Comparison of ENCODE assay signal across 8 cellular contexts in the genomic region with DNA sequence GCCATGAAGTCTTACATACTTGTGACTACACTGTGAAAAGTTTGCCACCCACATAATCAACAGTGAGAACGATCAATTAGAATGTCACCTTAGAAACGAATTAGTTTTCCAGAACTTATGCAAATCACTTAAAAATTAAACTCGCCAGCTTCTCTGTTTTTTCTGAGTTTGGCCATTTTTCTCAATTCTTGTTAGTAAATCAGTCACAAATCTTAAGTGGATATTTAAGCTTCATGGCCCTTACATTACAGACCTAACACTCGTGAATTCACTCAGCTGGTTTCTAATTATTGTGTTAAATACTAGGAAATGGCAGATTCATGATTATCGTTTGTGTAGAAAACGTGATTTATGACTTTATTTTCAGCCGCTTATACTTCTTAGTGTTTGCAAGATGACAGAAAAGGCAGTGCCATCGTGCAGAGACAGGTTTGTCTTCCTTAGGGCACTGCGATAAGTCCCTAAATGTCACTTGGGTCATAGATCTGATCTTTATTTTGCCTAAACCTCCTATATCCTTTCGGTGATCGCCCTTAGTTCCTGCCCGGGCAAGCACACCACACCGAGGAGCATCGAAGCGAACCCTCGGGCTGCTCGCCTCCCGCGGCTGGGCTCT. TPM values are rescaled to one million over a fixed set of nuclear protein-coding genes. Genes with fewer than 3 reads are reported as not detected.
A peak's percentile ranks its signal among the peaks of the same experiment; 100 is the strongest.
DNase-seq lines count a peak whose midpoint lies in the region; ATAC-seq, FAIRE-seq and TF ChIP-seq lines count a peak whose summit lies in the region.

No MANE protein-coding gene starts in this region.

- no peak for FAIRE-seq in astrocyte (lab: Jason Lieb, UNC)

- DNase-seq in GM12865 (ENCODE audit: low read depth) = peak; percentile 61
- no peak for DNase-seq in astrocyte (ENCODE audit: low read depth)
- no peak for DNase-seq in right lobe of liver
- DNase-seq in upper lobe of right lung = no peak
- no peak for DNase-seq in germinal center (ENCODE audit: low spot score)
- no peak for DNase-seq in left lobe of liver (ENCODE audit: low spot score)

- peaks cover 29% of the 10 kb centered on the region for H3K4me1 Mint-ChIP-seq in astrocyte (ENCODE audit: low read depth, unreplicated experiment)

- H3K27ac ChIP-seq in astrocyte (ENCODE audit: low read depth, low read length) (no peak overlapping the region), right lobe of liver (no peak overlapping the region), upper lobe of right lung (peak overlapping the region; percentile 78)

- H3K4me3 Mint-ChIP-seq in astrocyte (ENCODE audit: unreplicated experiment) = peak overlapping the region; percentile 79

- H3K9me3 ChIP-seq in astrocyte (ENCODE audit: insufficient read depth, low read depth, low read length) (no peaks in the 10 kb centered on the region), right lobe of liver (no peaks in the 10 kb centered on the region), upper lobe of right lung (no peaks in the 10 kb centered on the region)

- TF ChIP-seq CTCF in GM12865 (IDR thresholded peaks at IDR 0.05; ENCODE audit: insufficient read depth, low read depth, low read length, missing control alignments) = no peak
- TF ChIP-seq CTCF in astrocyte (IDR thresholded peaks at IDR 0.05; ENCODE audit: insufficient read depth, low read depth, low read length) = no peak
- TF ChIP-seq CTCF in right lobe of liver (IDR thresholded peaks at IDR 0.05) = no peak
- no peak for TF ChIP-seq CTCF in upper lobe of right lung (IDR thresholded peaks at IDR 0.05)

- H3K27me3 ChIP-seq in astrocyte (ENCODE audit: insufficient read depth, low read length) = peaks cover 17% of the 10 kb centered on the region
- peaks cover 0 to 5% of the 10 kb centered on the region in 2 donors for H3K27me3 ChIP-seq in right lobe of liver
- H3K27me3 ChIP-seq in upper lobe of right lung = peaks cover 12% of the 10 kb centered on the region

- no peaks in the 10 kb centered on the region for H3K9me3 Mint-ChIP-seq in astrocyte (ENCODE audit: unreplicated experiment)

- H3K36me3 Mint-ChIP-seq in astrocyte (ENCODE audit: low read depth, unreplicated experiment) = no peaks in the 10 kb centered on the region

- intact Hi-C loops in right lobe of liver (cut with DNase I) (no loop called here), upper lobe of right lung (cut with DNase I) (no loop called here)

- 13% methylated on average over 19 of the region's 19 CpGs for WGBS in right lobe of liver (ENCODE audit: insufficient coverage, low coverage, low lambda C conversion rate, missing lambda C conversion rate)

- ATAC-seq in HG02852 (IDR thresholded peaks at IDR 0.05; ENCODE audit: unreplicated experiment) (peak; percentile 33), right lobe of liver (peak in 2 of 4 donors; percentile 18 to 40), upper lobe of right lung (no peak), left lobe of liver (no peak), HG03354 (IDR thresholded peaks at IDR 0.05; ENCODE audit: poor library complexity, severe bottlenecking, unreplicated experiment) (no peak)

- H3K27me3 Mint-ChIP-seq in astrocyte (ENCODE audit: low read depth, unreplicated experiment) = no peaks in the 10 kb centered on the region

- TF ChIP-seq POLR2A in right lobe of liver (IDR thresholded peaks at IDR 0.05) = no peak

- peak overlapping the region; percentile 67 for H3K4me3 ChIP-seq in GM12865 (ENCODE audit: low read depth, low read length)
- peak overlapping the region; percentile 56 for H3K4me3 ChIP-seq in astrocyte (ENCODE audit: insufficient read depth, low read depth, low read length)
- H3K4me3 ChIP-seq in right lobe of liver = peak overlapping the region in 2 of 3 donors; percentile 9 to 49
- peak overlapping the region; percentile 63 for H3K4me3 ChIP-seq in upper lobe of right lung

- peak overlapping the region; percentile 66 for H3K9ac ChIP-seq in astrocyte (ENCODE audit: low read length)

- H4K20me1 ChIP-seq in astrocyte (ENCODE audit: insufficient read depth, low read length) = no peaks in the 10 kb centered on the region

- H3K4me1 ChIP-seq in astrocyte (ENCODE audit: insufficient read depth, low read length) (peaks cover 8% of the 10 kb centered on the region), right lobe of liver (peaks cover 0 to 5% (median 0%) of the 10 kb centered on the region in 4 donors), upper lobe of right lung (peaks cover 27% of the 10 kb centered on the region)

- no peaks in the 10 kb centered on the region for H3K79me2 ChIP-seq in astrocyte (ENCODE audit: insufficient read depth, low read length)

- peak overlapping the region; percentile 87 for H3K4me2 ChIP-seq in astrocyte (ENCODE audit: low read length)

- no peaks in the 10 kb centered on the region for H3K36me3 ChIP-seq in astrocyte (ENCODE audit: insufficient read depth, low read length)
- no peaks in the 10 kb centered on the region for H3K36me3 ChIP-seq in right lobe of liver
- H3K36me3 ChIP-seq in upper lobe of right lung = no peaks in the 10 kb centered on the region

- peak overlapping the region; percentile 54 for H3K27ac Mint-ChIP-seq in astrocyte (ENCODE audit: unreplicated experiment)

- H2AFZ ChIP-seq in astrocyte (ENCODE audit: low read depth, low read length) = peak overlapping the region; percentile 49

RNA-seq across cellular contexts. Expression of a gene that starts 0.6 kb away (rescaled TPM):
- total RNA-seq in astrocyte (65.0 and 76.1 TPM in 2 replicates), right lobe of liver (1 to 10 TPM; 2.4 to 6.2 (median 3.7) TPM), upper lobe of right lung (110 TPM), left lobe of liver (2.6 TPM)
